In genomic region chr13:40187836-40188591, GRCh38 we compare ENCODE assay signal across 1 cellular context.
TF ChIP-seq lines count a peak whose summit lies in the region.

No MANE protein-coding gene starts in this region.

TF ChIP-seq in HEK293, 187 proteins besides CTCF, POLR2A, EP300 and RAD21 (continued from another document):
- TF ChIP-seq ZNF148 (tag by site-specific recombination; IDR thresholded peaks at IDR 0.05; ENCODE audit: borderline replicate concordance) = no peak
